In genomic region chr3:71217640-71218222, GRCh38 we compare ENCODE assay signal across 17 cellular contexts.
DNase-seq lines count a peak whose midpoint lies in the region; ATAC-seq, FAIRE-seq and TF ChIP-seq lines count a peak whose summit lies in the region.
"Had no signal": no experiment of that assay in that cellular context is flagged by ENCODE, and none has a peak within 500 bp of the region (broad histone marks: within the 10 kb centered on the region; RNA-seq: fewer than 3 reads in every experiment).

No MANE protein-coding gene starts in this region.

- H3K4me1 Mint-ChIP-seq in type B pancreatic cell (ENCODE audit: unreplicated experiment) = peaks cover 16% of the 10 kb centered on the region
- peaks cover 10% of the 10 kb centered on the region for H3K4me1 Mint-ChIP-seq in activated CD8-positive, alpha-beta memory T cell treated with anti-CD3 and anti-CD28 coated beads, Interleukin-2, amount 10 ng/mL, durations not matched to agents 7 days and 5 days

- ATAC-seq in HepG2 (no peak), right lobe of liver (no peak), K562 (no peak), gastroesophageal sphincter (no peak)
- no peak for ATAC-seq in activated CD8-positive, alpha-beta memory T cell treated with anti-CD3 and anti-CD28 coated beads, Interleukin-2, amount 10 ng/mL, durations not matched to agents 7 days and 5 days
- ATAC-seq: left lung had no signal

- H3K27me3 Mint-ChIP-seq in type B pancreatic cell = no peaks in the 10 kb centered on the region
- H3K27me3 Mint-ChIP-seq in activated CD8-positive, alpha-beta memory T cell treated with anti-CD3 and anti-CD28 coated beads, Interleukin-2, amount 10 ng/mL, durations not matched to agents 7 days and 5 days = no peaks in the 10 kb centered on the region

- no peak overlapping the region for H4K8ac ChIP-seq in neuronal stem cell (ENCODE audit: low read depth, low read length)

- no peak overlapping the region for H4K91ac ChIP-seq in neuronal stem cell (ENCODE audit: low read depth, low read length, poor library complexity)

- no peak overlapping the region for H2BK120ac ChIP-seq in neuronal stem cell (ENCODE audit: low read depth, low read length)

- no peak overlapping the region for H3K14ac ChIP-seq in neuronal stem cell (ENCODE audit: low read length)

- peaks cover 2% of the 10 kb centered on the region for H3K79me1 ChIP-seq in neuronal stem cell (ENCODE audit: low read depth, low read length)

- peaks cover 25% of the 10 kb centered on the region for H3K36me3 Mint-ChIP-seq in type B pancreatic cell
- peaks cover 11% of the 10 kb centered on the region for H3K36me3 Mint-ChIP-seq in activated CD8-positive, alpha-beta memory T cell treated with anti-CD3 and anti-CD28 coated beads, Interleukin-2, amount 10 ng/mL, durations not matched to agents 7 days and 5 days

- no peaks in the 10 kb centered on the region for H3K9me3 ChIP-seq in HepG2 (ENCODE audit: low read length)
- H3K9me3 ChIP-seq in right lobe of liver = no peaks in the 10 kb centered on the region
- H3K9me3 ChIP-seq in K562 (replicated peaks; ENCODE audit: control insufficient read depth, insufficient read depth, low read depth, low read length) = no peaks in the 10 kb centered on the region
- peaks cover 0 to 2% of the 10 kb centered on the region in 2 donors for H3K9me3 ChIP-seq in neuronal stem cell (replicated peaks in 1 of 2; ENCODE audit: control insufficient read depth in 2 of 2, insufficient read depth in 1 of 2, low read depth in 1 of 2, low read length in 2 of 2)
- H3K9me3 ChIP-seq in gastroesophageal sphincter = no peaks in the 10 kb centered on the region
- H3K9me3 ChIP-seq: left lung, spleen had no signal

- CTCF ChIA-PET in HepG2 (lab: Yijun Ruan, JAX; ENCODE audit: low intra/inter-chr PET ratio, low total read pairs) = no interaction called here
- CTCF ChIA-PET in K562 (lab: Yijun Ruan, JAX; ENCODE audit: low intra/inter-chr PET ratio) = no interaction called here
- CTCF ChIA-PET in activated CD8-positive, alpha-beta memory T cell treated with anti-CD3 and anti-CD28 coated beads, Interleukin-2, amount 10 ng/mL, durations not matched to agents 7 days and 5 days (lab: Charles Lee) = no interaction called here

- H3K4ac ChIP-seq in neuronal stem cell (ENCODE audit: low read length) = no peak overlapping the region

- POLR2A ChIA-PET in HepG2 (lab: Yijun Ruan, JAX) = interaction anchor here (1.4 to 1.5 kb wide), 2 partner anchors 25 to 28 kb away, joined by 3 to 5 read pairs; no protein-coding TSS in a partner anchor
- POLR2A ChIA-PET in K562 (lab: Yijun Ruan, JAX) = no interaction called here

- no peak overlapping the region for H2BK5ac ChIP-seq in neuronal stem cell (ENCODE audit: low read length)

- no peaks in the 10 kb centered on the region for H3K9me1 ChIP-seq in K562 (ENCODE audit: control insufficient read depth, insufficient read depth, low read length)

- BruUV-seq in HepG2 (replicated peaks; lab: Mats Ljungman, UMichigan) (no TSS peak), K562 (replicated peaks; lab: Mats Ljungman, UMichigan) (no TSS peak)

- TF ChIP-seq EP300 in HepG2 (IDR thresholded peaks at IDR 0.05; ENCODE audit: low read depth in 2 of 2, low read length in 2 of 2) (no peak), HepG2 (CRISPR knock-in tag; IDR thresholded peaks at IDR 0.05; ENCODE audit: borderline replicate concordance) (no peak), K562 (IDR thresholded peaks at IDR 0.05; ENCODE audit: low read length) (no peak), gastroesophageal sphincter (IDR thresholded peaks at IDR 0.05) (no peak)

- intact Hi-C loops in HepG2 (cut with micrococcal nuclease; ENCODE audit: unreplicated experiment) = no loop called here
- intact Hi-C loops in right lobe of liver (cut with DNase I) = no loop called here
- intact Hi-C loops in K562 (cut with micrococcal nuclease) = no loop called here

- H4K20me1 ChIP-seq in HepG2 (ENCODE audit: insufficient read depth, low read length) (no peaks in the 10 kb centered on the region; the same call in 1 of the 2 replicates), K562 (replicated peaks; ENCODE audit: control insufficient read depth, insufficient read depth, low read length) (no peaks in the 10 kb centered on the region)

- WGBS in HepG2 (ENCODE audit: low lambda C conversion rate) = 93% methylated on average over 8 of the region's 8 CpGs
- 74% methylated on average over 4 of the region's 8 CpGs for WGBS in right lobe of liver (ENCODE audit: insufficient coverage, low coverage, low lambda C conversion rate, missing lambda C conversion rate)
- WGBS in K562 (ENCODE audit: insufficient coverage, low coverage, missing lambda C conversion rate) = 54% methylated on average over 8 of the region's 8 CpGs
- 100% methylated on average over 1 of the region's 8 CpGs; no CpG with 5 or more reads in 1 of the 2 donors for WGBS in neuronal stem cell (ENCODE audit: extremely low coverage in 2 of 2, insufficient read length in 2 of 2, insufficient replicate concordance in 1 of 2), 2 donors
- WGBS in gastroesophageal sphincter (ENCODE audit: low coverage in 1 of 2), 2 donors = 92 to 100% methylated on average over 2 to 5 of the region's 8 CpGs

- peaks cover 3 to 5% of the 10 kb centered on the region in 2 experiments; a peak in 2 of 5 replicates for H3K36me3 ChIP-seq in HepG2 (replicated peaks in 1 of 2; ENCODE audit: control insufficient read depth in 1 of 2, insufficient read depth in 2 of 2, low read length in 2 of 2)
- H3K36me3 ChIP-seq in right lobe of liver = no peaks in the 10 kb centered on the region
- H3K36me3 ChIP-seq in K562 (ENCODE audit: control insufficient read depth, insufficient read depth, low read length) = no peaks in the 10 kb centered on the region
- H3K36me3 ChIP-seq in neuronal stem cell (replicated peaks in 1 of 2; ENCODE audit: control insufficient read depth in 2 of 2, insufficient read depth in 2 of 2, low read length in 2 of 2) = peaks cover 0 to 1% of the 10 kb centered on the region in 2 donors
- no peaks in the 10 kb centered on the region for H3K36me3 ChIP-seq in gastroesophageal sphincter
- H3K36me3 ChIP-seq: cardiac muscle cell, left lung, WERI-Rb-1 had no signal

- TF ChIP-seq POLR2A in HepG2 (IDR thresholded peaks at IDR 0.05; ENCODE audit: insufficient read depth in 1 of 2, low read depth in 2 of 2, low read length in 2 of 2) = no peak
- no peak for TF ChIP-seq POLR2A in right lobe of liver (IDR thresholded peaks at IDR 0.05)
- no peak for TF ChIP-seq POLR2A in K562 (conservative IDR thresholded peaks at IDR 0.05)
- no peak for TF ChIP-seq POLR2A in gastroesophageal sphincter (IDR thresholded peaks at IDR 0.05)

- H2BK15ac ChIP-seq in neuronal stem cell (ENCODE audit: low read length) = no peak overlapping the region

- no peak for TF ChIP-seq RAD21 in HepG2 (CRISPR knock-in tag; IDR thresholded peaks at IDR 0.05)
- no peak for TF ChIP-seq RAD21 in K562 (CRISPR knock-in tag; conservative IDR thresholded peaks at IDR 0.05 in 1 of 2, IDR thresholded peaks at IDR 0.05 in 1 of 2)

- H3K27me3 ChIP-seq in HepG2 (ENCODE audit: control insufficient read depth in 1 of 2, insufficient read depth in 2 of 2, low read length in 2 of 2) (no peaks in the 10 kb centered on the region), right lobe of liver (no peaks in the 10 kb centered on the region), K562 (ENCODE audit: control insufficient read depth in 2 of 2, insufficient read depth in 2 of 2, low read length in 2 of 2) (no peaks in the 10 kb centered on the region), neuronal stem cell (ENCODE audit: control insufficient read depth in 3 of 3, insufficient read depth in 3 of 3, low read depth in 1 of 3, low read length in 3 of 3) (no peaks in the 10 kb centered on the region), gastroesophageal sphincter (no peaks in the 10 kb centered on the region)
- H3K27me3 ChIP-seq: cardiac muscle cell, left lung, spleen had no signal

- no peak overlapping the region for H2AFZ ChIP-seq in HepG2 (ENCODE audit: low read length)
- no peak overlapping the region for H2AFZ ChIP-seq in K562 (ENCODE audit: low read depth, low read length)
- H2AFZ ChIP-seq in neuronal stem cell (ENCODE audit: low read length) = no peak overlapping the region

- TF ChIP-seq CTCF in HepG2 (CRISPR knock-in tag; IDR thresholded peaks at IDR 0.05) (no peak), right lobe of liver (IDR thresholded peaks at IDR 0.05) (no peak), K562 (IDR thresholded peaks at IDR 0.05 in 2 of 3, conservative IDR thresholded peaks at IDR 0.05 in 1 of 3; ENCODE audit: insufficient read depth in 2 of 3, low read depth in 1 of 3, low read length in 3 of 3) (no peak), type B pancreatic cell (conservative IDR thresholded peaks at IDR 0.05) (no peak), gastroesophageal sphincter (IDR thresholded peaks at IDR 0.05) (no peak)

- H3K79me2 ChIP-seq in HepG2 (ENCODE audit: insufficient read depth, low read length) (peaks cover 8% of the 10 kb centered on the region), K562 (ENCODE audit: control insufficient read depth, insufficient read depth, low read length) (no peaks in the 10 kb centered on the region)

- H3K4me3 ChIP-seq in HepG2 (replicated peaks in 1 of 3; ENCODE audit: insufficient read depth in 1 of 3, low read depth in 2 of 3, low read length in 3 of 3) (no peak overlapping the region), right lobe of liver (no peak overlapping the region), K562 (no peak overlapping the region), neuronal stem cell (ENCODE audit: low read length in 2 of 2) (no peak overlapping the region), gastroesophageal sphincter (no peak overlapping the region)
- H3K4me3 ChIP-seq: cardiac muscle cell, left lung, spleen had no signal

- H3K4me2 ChIP-seq in HepG2 (ENCODE audit: low read depth, low read length) (no peak overlapping the region), K562 (ENCODE audit: insufficient read depth, low read length) (no peak overlapping the region), neuronal stem cell (ENCODE audit: insufficient read depth, low read length, poor library complexity, severe bottlenecking) (no peak overlapping the region)

- H3K23ac ChIP-seq in neuronal stem cell (ENCODE audit: low read depth, low read length, poor library complexity) = no peak overlapping the region

- peak overlapping the region; percentile 33 for H3K27ac Mint-ChIP-seq in type B pancreatic cell
- H3K27ac Mint-ChIP-seq in activated CD8-positive, alpha-beta memory T cell treated with anti-CD3 and anti-CD28 coated beads, Interleukin-2, amount 10 ng/mL, durations not matched to agents 7 days and 5 days = no peak overlapping the region
- H3K27ac Mint-ChIP-seq: activated naive CD4-positive, alpha-beta T cell treated with anti-CD3 and anti-CD28 coated beads, Interleukin-2, amount 10 ng/mL, durations not matched to agents 7 days and 5 days had no signal

- DNase-seq in HepG2 (ENCODE audit: low spot score) = no peak
- DNase-seq in right lobe of liver = no peak
- DNase-seq in NCI-H2171 treated with DMSO at 0.1 percent for 48 hours (lab: John Stamatoyannopoulos, UW) = peak; percentile 47
- DNase-seq in K562 (ENCODE audit: extremely low read depth in 1 of 4, low spot score in 3 of 4) = no peak
- DNase-seq in type B pancreatic cell (ENCODE audit: extremely low spot score, unreplicated experiment) = no peak
- no peak for DNase-seq in activated CD8-positive, alpha-beta memory T cell treated with anti-CD3 and anti-CD28 coated beads, Interleukin-2, amount 10 ng/mL, durations not matched to agents 7 days and 5 days
- DNase-seq in neuronal stem cell (ENCODE audit: low spot score) = no peak
- DNase-seq: activated naive CD4-positive, alpha-beta T cell treated with anti-CD3 and anti-CD28 coated beads, Interleukin-2, amount 10 ng/mL, durations not matched to agents 7 days and 5 days; effector CD8-positive, alpha-beta T cell; left lung; NCI-H1092 treated with DMSO at 0.1 percent for 48 hours; NCI-H526 treated with DMSO at 0.1 percent for 48 hours; spleen; WERI-Rb-1 had no signal

- H3K4me3 Mint-ChIP-seq in type B pancreatic cell = no peak overlapping the region
- no peak overlapping the region for H3K4me3 Mint-ChIP-seq in activated CD8-positive, alpha-beta memory T cell treated with anti-CD3 and anti-CD28 coated beads, Interleukin-2, amount 10 ng/mL, durations not matched to agents 7 days and 5 days
- H3K4me3 Mint-ChIP-seq: activated naive CD4-positive, alpha-beta T cell treated with anti-CD3 and anti-CD28 coated beads, Interleukin-2, amount 10 ng/mL, durations not matched to agents 7 days and 5 days had no signal

- no peak overlapping the region for H3K18ac ChIP-seq in neuronal stem cell (ENCODE audit: low read length)

- H3K9ac ChIP-seq in HepG2 (ENCODE audit: insufficient read depth, low read depth, low read length) (no peak overlapping the region), K562 (ENCODE audit: insufficient read depth in 1 of 2, low read depth in 2 of 2, low read length in 2 of 2) (no peak overlapping the region), neuronal stem cell (ENCODE audit: low read depth, low read length, poor library complexity) (no peak overlapping the region)

- in situ Hi-C loops in HepG2 (cut with HindIII; ENCODE audit: extremely low pct_ligation_motif_present, low pct_unique_long_range_greater_than_20kb) (no loop called here), K562 (cut with MboI) (no loop called here)

- no peak for FAIRE-seq in HepG2 (lab: Jason Lieb, UNC)
- FAIRE-seq in K562 (lab: Jason Lieb, UNC) = no peak
- FAIRE-seq: RCC 7860 had no signal

- H2AK5ac ChIP-seq in neuronal stem cell (ENCODE audit: low read depth, low read length) = no peak overlapping the region

- peaks cover 15% of the 10 kb centered on the region for H3K9me3 Mint-ChIP-seq in type B pancreatic cell
- peaks cover 2% of the 10 kb centered on the region for H3K9me3 Mint-ChIP-seq in activated CD8-positive, alpha-beta memory T cell treated with anti-CD3 and anti-CD28 coated beads, Interleukin-2, amount 10 ng/mL, durations not matched to agents 7 days and 5 days (ENCODE audit: low read depth)
- H3K9me3 Mint-ChIP-seq: activated naive CD4-positive, alpha-beta T cell treated with anti-CD3 and anti-CD28 coated beads, Interleukin-2, amount 10 ng/mL, durations not matched to agents 7 days and 5 days had no signal

- H3K4me1 ChIP-seq in HepG2 (ENCODE audit: insufficient read depth, low read length) (peaks cover 21% of the 10 kb centered on the region), right lobe of liver (no peaks in the 10 kb centered on the region), K562 (replicated peaks in 1 of 2; ENCODE audit: control insufficient read depth in 2 of 2, insufficient read depth in 2 of 2, low read length in 2 of 2) (no peaks in the 10 kb centered on the region; a peak in 2 of 5 replicates), neuronal stem cell (ENCODE audit: control insufficient read depth in 2 of 2, insufficient read depth in 1 of 2, low read depth in 1 of 2, low read length in 2 of 2) (peaks cover 0 to 7% of the 10 kb centered on the region in 2 donors), gastroesophageal sphincter (peaks cover 0 to 5% (median 0%) of the 10 kb centered on the region in 3 donors)
- H3K4me1 ChIP-seq: left lung had no signal

- H3K27ac ChIP-seq in HepG2 (ENCODE audit: extremely low read length, insufficient read depth, low read length) = no peak overlapping the region
- H3K27ac ChIP-seq in right lobe of liver = no peak overlapping the region
- no peak overlapping the region for H3K27ac ChIP-seq in K562 (ENCODE audit: extremely low read depth, low read depth, low read length)
- H3K27ac ChIP-seq in neuronal stem cell (replicated peaks; ENCODE audit: low read length) = no peak overlapping the region
- no peak overlapping the region for H3K27ac ChIP-seq in gastroesophageal sphincter
- H3K27ac ChIP-seq: cardiac muscle cell, left lung, spleen, WERI-Rb-1 had no signal

- H2BK12ac ChIP-seq in neuronal stem cell (ENCODE audit: low read length) = no peak overlapping the region

Comparison
In these comparisons a context has a peak if more than half of its experiments do, and no peak if none do; other contexts are left out.
1. Of the 241 proteins assayed by ChIP-seq in both HepG2 and K562: peak only in HepG2: none; only in K562: CEBPB and PRDM10; in both: none; in neither: 238; mixed calls (peak in some experiments, not most) for 1.